Comparison of ENCODE assay signal across 22 cellular contexts in genomic region chr14:80005561-80005960, GRCh38.
A peak's percentile ranks its signal among the peaks of the same experiment; 100 is the strongest.
DNase-seq lines count a peak whose midpoint lies in the region; ATAC-seq and TF ChIP-seq lines count a peak whose summit lies in the region.
"Had no signal": no experiment of that assay in that cellular context is flagged by ENCODE, and none has a peak within 500 bp of the region (broad histone marks: within the 10 kb centered on the region; RNA-seq: fewer than 3 reads in every experiment).

No MANE protein-coding gene starts in this region.

- no peaks in the 10 kb centered on the region for H3F3A ChIP-seq in GM23338 (replicated peaks; ENCODE audit: low read depth)

- no peak overlapping the region for H3K4me2 ChIP-seq in GM23338

- no peaks in the 10 kb centered on the region for H3K27me3 Mint-ChIP-seq in GM23338 (ENCODE audit: insufficient read depth, low read depth, poor library complexity)
- H3K27me3 Mint-ChIP-seq: CD4-positive, alpha-beta memory T cell had no signal

- intact Hi-C loops in sciatic nerve (cut with DNase I), result no loop called here
- intact Hi-C loops in esophagus squamous epithelium (cut with DNase I), result no loop called here
- intact Hi-C loops in left colon (cut with DNase I, micrococcal nuclease), result no loop called here

- no peak overlapping the region for H2AFZ ChIP-seq in GM23338

- DNase-seq in NCI-H1105 (lab: John Stamatoyannopoulos, UW), result peak; percentile 48
- DNase-seq in NCI-H526 treated with DMSO at 0.1 percent for 48 hours (lab: John Stamatoyannopoulos, UW), result peak; percentile 15
- no peak for DNase-seq in sciatic nerve (ENCODE audit: low spot score)
- DNase-seq in GM23338 (ENCODE audit: low spot score), result no peak
- DNase-seq in anterior cingulate cortex (lab: John Stamatoyannopoulos, UW), result no peak
- no peak for DNase-seq in esophagus squamous epithelium (lab: John Stamatoyannopoulos, UW)
- DNase-seq in left colon, result no peak
- DNase-seq: C1 segment of cervical spinal cord; Caco-2; CD4-positive, alpha-beta memory T cell; H9; HFFc6; KBM-7; MV-4-11; NCI-H1417; NCI-H1694; NCI-H2081 treated with DMSO at 0.1 percent for 48 hours; NCI-H748 treated with DMSO at 0.1 percent for 48 hours; SHP77; T-helper 1 cell had no signal

- no peaks in the 10 kb centered on the region for H3K9me3 Mint-ChIP-seq in GM23338
- H3K9me3 Mint-ChIP-seq: H9, HFFc6 had no signal

- no peaks in the 10 kb centered on the region for H3K4me1 Mint-ChIP-seq in GM23338
- H3K4me1 Mint-ChIP-seq: CD4-positive, alpha-beta memory T cell; H9 had no signal

- H3K4me1 ChIP-seq in GM23338 (ENCODE audit: insufficient read depth), result no peaks in the 10 kb centered on the region
- H3K4me1 ChIP-seq in esophagus squamous epithelium, result peaks cover 0 to 11% (median 0%) of the 10 kb centered on the region in 3 donors

- H3K36me3 ChIP-seq in GM23338 (ENCODE audit: insufficient read depth), result no peaks in the 10 kb centered on the region; the same call in 1 of the 2 replicates
- H3K36me3 ChIP-seq in esophagus squamous epithelium, result no peaks in the 10 kb centered on the region

- H3K79me2 ChIP-seq in GM23338 (replicated peaks; ENCODE audit: insufficient read depth), result no peaks in the 10 kb centered on the region

- H3K4me3 Mint-ChIP-seq in GM23338, result no peak overlapping the region
- H3K4me3 Mint-ChIP-seq: CD4-positive, alpha-beta memory T cell; H9; HFFc6 had no signal

- no peaks in the 10 kb centered on the region for H4K20me1 ChIP-seq in GM23338 (replicated peaks; ENCODE audit: insufficient read depth)

- peak overlapping the region; percentile 80 for H3K27ac ChIP-seq in VCaP
- no peak overlapping the region for H3K27ac ChIP-seq in GM23338 (ENCODE audit: low read depth)
- no peak overlapping the region for H3K27ac ChIP-seq in esophagus squamous epithelium
- H3K27ac ChIP-seq: RWPE1 had no signal

- TF ChIP-seq CTCF in VCaP (conservative IDR thresholded peaks at IDR 0.05) (no peak), GM23338 (conservative IDR thresholded peaks at IDR 0.05; ENCODE audit: low read depth in 2 of 2) (no peak), esophagus squamous epithelium (IDR thresholded peaks at IDR 0.05) (no peak)

- no peaks in the 10 kb centered on the region for H3K27me3 ChIP-seq in GM23338 (ENCODE audit: insufficient read depth)
- H3K27me3 ChIP-seq in esophagus squamous epithelium, result no peaks in the 10 kb centered on the region

- no peak overlapping the region for H3K27ac Mint-ChIP-seq in GM23338
- H3K27ac Mint-ChIP-seq: CD4-positive, alpha-beta memory T cell; H9; HFFc6 had no signal

- TF ChIP-seq POLR2A in esophagus squamous epithelium (IDR thresholded peaks at IDR 0.05), result no peak

- WGBS in esophagus squamous epithelium, 2 donors, result 0 to 27% methylated on average over 1 of the region's 1 CpG

- ATAC-seq in sciatic nerve (peak; percentile 39), GM23338 (no peak), left colon (no peak)

- H3K4me3 ChIP-seq in GM23338, result no peak overlapping the region
- no peak overlapping the region for H3K4me3 ChIP-seq in esophagus squamous epithelium

- H3K9me3 ChIP-seq in esophagus squamous epithelium, result no peaks in the 10 kb centered on the region
- H3K9me3 ChIP-seq: Caco-2 had no signal

- H3K36me3 Mint-ChIP-seq in GM23338 (ENCODE audit: low read depth), result no peaks in the 10 kb centered on the region
- H3K36me3 Mint-ChIP-seq: CD4-positive, alpha-beta memory T cell had no signal

- no peaks in the 10 kb centered on the region for H3K9me2 ChIP-seq in GM23338 (ENCODE audit: insufficient read depth)

TF ChIP-seq in GM23338, 12 proteins besides CTCF, POLR2A, EP300 and RAD21:
- TF ChIP-seq ZNF331 (CRISPR knock-in tag; IDR thresholded peaks at IDR 0.05; ENCODE audit: low read depth) (no peak), ETS1 (IDR thresholded peaks at IDR 0.05) (no peak), JUNB (IDR thresholded peaks at IDR 0.05; ENCODE audit: unreplicated experiment) (no peak), POLR2AphosphoS5 (IDR thresholded peaks at IDR 0.05; ENCODE audit: low read depth) (no peak), EZH2phosphoT487 (IDR thresholded peaks at IDR 0.05; ENCODE audit: unreplicated experiment) (no peak), STAT1 (IDR thresholded peaks at IDR 0.05; ENCODE audit: unreplicated experiment) (no peak), NANOG (IDR thresholded peaks at IDR 0.05; ENCODE audit: borderline replicate concordance) (no peak), ZNF462 (CRISPR knock-in tag; IDR thresholded peaks at IDR 0.05) (no peak)

Comparison
In these comparisons a context has a peak if more than half of its experiments do, and no peak if none do; other contexts are left out.
1. DNase-seq: peak in NCI-H1105 (single experiment) and NCI-H526 treated with DMSO at 0.1 percent for 48 hours (single experiment); none in sciatic nerve (single experiment), GM23338 (single experiment), anterior cingulate cortex (0 of 58), esophagus squamous epithelium (single experiment) and left colon (0 of 2).